1 cellular context compared by ENCODE assay signal in the genomic region with DNA sequence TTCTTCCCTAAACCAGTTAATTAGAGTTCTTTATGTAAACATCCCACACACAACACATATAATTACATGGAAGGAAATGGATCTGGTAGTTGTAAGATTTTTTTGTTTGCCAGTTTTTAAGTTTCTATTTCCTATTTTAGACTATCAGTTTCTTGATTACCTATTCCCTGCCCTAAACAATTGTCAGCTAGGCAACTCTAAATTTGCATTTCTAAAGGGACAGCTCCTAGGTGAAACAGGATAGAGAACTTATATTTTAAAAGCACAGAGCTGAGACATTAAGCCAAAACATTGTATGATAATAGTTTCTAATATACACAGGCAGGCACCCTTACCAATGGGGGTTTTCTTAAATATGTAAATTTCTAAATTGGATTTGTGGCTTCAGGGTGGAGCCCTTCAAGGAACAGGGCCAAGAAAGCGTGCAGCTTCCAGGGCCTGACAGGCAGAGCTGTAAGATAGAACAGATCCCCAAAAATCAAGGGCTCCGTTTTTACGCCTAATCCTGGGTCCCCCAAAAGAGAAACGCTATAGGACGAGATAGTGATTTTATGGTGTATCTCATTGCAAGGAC.
TF ChIP-seq lines count a peak whose summit lies in the region.

No MANE protein-coding gene starts in this region.

TF ChIP-seq in GM12878, 131 proteins besides CTCF, POLR2A, EP300 and RAD21 (continued from another document):
- TF ChIP-seq ZNF592 (IDR thresholded peaks at IDR 0.05) = no peak
- TF ChIP-seq, protein P1, sequence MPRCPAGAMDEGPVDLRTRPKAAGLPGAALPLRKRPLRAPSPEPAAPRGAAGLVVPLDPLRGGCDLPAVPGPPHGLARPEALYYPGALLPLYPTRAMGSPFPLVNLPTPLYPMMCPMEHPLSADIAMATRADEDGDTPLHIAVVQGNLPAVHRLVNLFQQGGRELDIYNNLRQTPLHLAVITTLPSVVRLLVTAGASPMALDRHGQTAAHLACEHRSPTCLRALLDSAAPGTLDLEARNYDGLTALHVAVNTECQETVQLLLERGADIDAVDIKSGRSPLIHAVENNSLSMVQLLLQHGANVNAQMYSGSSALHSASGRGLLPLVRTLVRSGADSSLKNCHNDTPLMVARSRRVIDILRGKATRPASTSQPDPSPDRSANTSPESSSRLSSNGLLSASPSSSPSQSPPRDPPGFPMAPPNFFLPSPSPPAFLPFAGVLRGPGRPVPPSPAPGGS (IDR thresholded peaks at IDR 0.05; ENCODE audit: borderline replicate concordance, insufficient read depth, low read depth, low read length, poor library complexity, severe bottlenecking) = no peak
- no peak for TF ChIP-seq CHD1 (IDR thresholded peaks at IDR 0.05; ENCODE audit: low read depth, low read length)
- TF ChIP-seq SMAD1 (IDR thresholded peaks at IDR 0.05; ENCODE audit: low read depth, partially characterized antibody) = no peak
- no peak for TF ChIP-seq RB1 (IDR thresholded peaks at IDR 0.05; ENCODE audit: borderline replicate concordance)
- no peak for TF ChIP-seq SMARCA5 (IDR thresholded peaks at IDR 0.05)
- TF ChIP-seq NR2C2 (IDR thresholded peaks at IDR 0.05; ENCODE audit: borderline replicate concordance, control insufficient read depth, insufficient read length, low read depth) = no peak
- no peak for TF ChIP-seq YY1 (IDR thresholded peaks at IDR 0.05; ENCODE audit: low read depth, low read length)
- no peak for TF ChIP-seq MYB (IDR thresholded peaks at IDR 0.05; ENCODE audit: borderline replicate concordance, low read depth, low read length)
- TF ChIP-seq ZNF622 (IDR thresholded peaks at IDR 0.05) = no peak
- TF ChIP-seq SRF (IDR thresholded peaks at IDR 0.05; ENCODE audit: low read depth in 2 of 2, low read length in 2 of 2) = no peak
- TF ChIP-seq, protein P2, sequence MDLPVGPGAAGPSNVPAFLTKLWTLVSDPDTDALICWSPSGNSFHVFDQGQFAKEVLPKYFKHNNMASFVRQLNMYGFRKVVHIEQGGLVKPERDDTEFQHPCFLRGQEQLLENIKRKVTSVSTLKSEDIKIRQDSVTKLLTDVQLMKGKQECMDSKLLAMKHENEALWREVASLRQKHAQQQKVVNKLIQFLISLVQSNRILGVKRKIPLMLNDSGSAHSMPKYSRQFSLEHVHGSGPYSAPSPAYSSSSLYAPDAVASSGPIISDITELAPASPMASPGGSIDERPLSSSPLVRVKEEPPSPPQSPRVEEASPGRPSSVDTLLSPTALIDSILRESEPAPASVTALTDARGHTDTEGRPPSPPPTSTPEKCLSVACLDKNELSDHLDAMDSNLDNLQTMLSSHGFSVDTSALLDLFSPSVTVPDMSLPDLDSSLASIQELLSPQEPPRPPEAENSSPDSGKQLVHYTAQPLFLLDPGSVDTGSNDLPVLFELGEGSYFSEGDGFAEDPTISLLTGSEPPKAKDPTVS (IDR thresholded peaks at IDR 0.05; ENCODE audit: low read depth, low read length) = no peak
